8 cellular contexts compared by ENCODE assay signal in genomic region chr7:158407581-158408331, GRCh38.
DNase-seq lines count a peak whose midpoint lies in the region; ATAC-seq and TF ChIP-seq lines count a peak whose summit lies in the region.

No MANE protein-coding gene starts in this region.

- H3K9me3 Mint-ChIP-seq in CD4-positive, alpha-beta T cell = no peaks in the 10 kb centered on the region
- H3K9me3 Mint-ChIP-seq in activated CD8-positive, alpha-beta memory T cell treated with anti-CD3 and anti-CD28 coated beads, Interleukin-2, amount 10 ng/mL, durations not matched to agents 7 days and 5 days (ENCODE audit: low read depth) = no peaks in the 10 kb centered on the region

- no peaks in the 10 kb centered on the region for H3K36me3 Mint-ChIP-seq in CD4-positive, alpha-beta T cell (ENCODE audit: low read depth)
- H3K36me3 Mint-ChIP-seq in activated CD8-positive, alpha-beta memory T cell treated with anti-CD3 and anti-CD28 coated beads, Interleukin-2, amount 10 ng/mL, durations not matched to agents 7 days and 5 days = no peaks in the 10 kb centered on the region

- no peaks in the 10 kb centered on the region for H3K27me3 ChIP-seq in kidney epithelial cell (ENCODE audit: control insufficient read depth, insufficient read depth, low read length)
- H3K27me3 ChIP-seq in CD4-positive, alpha-beta T cell (ENCODE audit: control insufficient read depth, insufficient read depth, low read length) = no peaks in the 10 kb centered on the region

- no peak overlapping the region for H3K27ac Mint-ChIP-seq in CD4-positive, alpha-beta T cell
- no peak overlapping the region for H3K27ac Mint-ChIP-seq in activated CD8-positive, alpha-beta memory T cell treated with anti-CD3 and anti-CD28 coated beads, Interleukin-2, amount 10 ng/mL, durations not matched to agents 7 days and 5 days

- CTCF ChIA-PET in CD4-positive, alpha-beta T cell (lab: Charles Lee) = no interaction called here
- CTCF ChIA-PET in activated CD8-positive, alpha-beta memory T cell treated with anti-CD3 and anti-CD28 coated beads, Interleukin-2, amount 10 ng/mL, durations not matched to agents 7 days and 5 days (lab: Charles Lee) = interaction anchor here (1.4 kb wide), 1 partner anchor 53 kb away, joined by 4 read pairs; no protein-coding TSS in a partner anchor

- POLR2A ChIA-PET in CD4-positive, alpha-beta T cell (lab: Charles Lee) = no interaction called here

- H3K4me3 ChIP-seq in kidney epithelial cell (ENCODE audit: low read depth, low read length) = no peak overlapping the region

- no peak overlapping the region for H3K4me3 Mint-ChIP-seq in CD4-positive, alpha-beta T cell
- H3K4me3 Mint-ChIP-seq in activated CD8-positive, alpha-beta memory T cell treated with anti-CD3 and anti-CD28 coated beads, Interleukin-2, amount 10 ng/mL, durations not matched to agents 7 days and 5 days = no peak overlapping the region

- peak; percentile 10 for DNase-seq in DMS 273 treated with DMSO at 0.1 percent for 48 hours (lab: John Stamatoyannopoulos, UW)
- peak; percentile 47 for DNase-seq in KBM-7
- DNase-seq in SW 1271 (lab: John Stamatoyannopoulos, UW) = peak; percentile 6 to 31
- DNase-seq in kidney epithelial cell (ENCODE audit: low read depth) = no peak
- DNase-seq in CD4-positive, alpha-beta T cell = no peak
- DNase-seq in activated CD8-positive, alpha-beta memory T cell treated with anti-CD3 and anti-CD28 coated beads, Interleukin-2, amount 10 ng/mL, durations not matched to agents 7 days and 5 days = no peak

- H3K27me3 Mint-ChIP-seq in CD4-positive, alpha-beta T cell = peaks cover 12% of the 10 kb centered on the region
- H3K27me3 Mint-ChIP-seq in activated CD8-positive, alpha-beta memory T cell treated with anti-CD3 and anti-CD28 coated beads, Interleukin-2, amount 10 ng/mL, durations not matched to agents 7 days and 5 days = no peaks in the 10 kb centered on the region

- no peaks in the 10 kb centered on the region for H3K9me3 ChIP-seq in CD4-positive, alpha-beta T cell (ENCODE audit: control insufficient read depth, low read length)

- intact Hi-C loops in CD4-positive, alpha-beta T cell (cut with DNase I, micrococcal nuclease) = no loop called here

- no peaks in the 10 kb centered on the region for H3K4me1 Mint-ChIP-seq in CD4-positive, alpha-beta T cell (ENCODE audit: low read depth)
- H3K4me1 Mint-ChIP-seq in activated CD8-positive, alpha-beta memory T cell treated with anti-CD3 and anti-CD28 coated beads, Interleukin-2, amount 10 ng/mL, durations not matched to agents 7 days and 5 days = no peaks in the 10 kb centered on the region

- peak; percentile 1 for TF ChIP-seq CTCF in kidney epithelial cell (IDR thresholded peaks at IDR 0.05; ENCODE audit: insufficient read depth, low read length, poor library complexity, severe bottlenecking)
- no peak for TF ChIP-seq CTCF in CD4-positive, alpha-beta T cell (IDR thresholded peaks at IDR 0.05)

- H3K27ac ChIP-seq in CD4-positive, alpha-beta T cell (ENCODE audit: low read depth, low read length) = no peak overlapping the region

- no peaks in the 10 kb centered on the region for H3K36me3 ChIP-seq in kidney epithelial cell (ENCODE audit: control insufficient read depth, insufficient read depth, low read length)

- ATAC-seq in GM18498 (IDR thresholded peaks at IDR 0.05; ENCODE audit: unreplicated experiment) = no peak
- no peak for ATAC-seq in CD4-positive, alpha-beta T cell (ENCODE audit: poor library complexity)
- ATAC-seq in activated CD8-positive, alpha-beta memory T cell treated with anti-CD3 and anti-CD28 coated beads, Interleukin-2, amount 10 ng/mL, durations not matched to agents 7 days and 5 days = no peak
- no peak for ATAC-seq in HG02759 (IDR thresholded peaks at IDR 0.05; ENCODE audit: unreplicated experiment)

- in situ Hi-C loops in KBM-7 (cut with MboI; ENCODE audit: low pct_unique_long_range_greater_than_20kb, low sequenced_read_pairs) = no loop called here

Comparison
In these comparisons a context has a peak if more than half of its experiments do, and no peak if none do; other contexts are left out.
1. DNase-seq: peak in DMS 273 treated with DMSO at 0.1 percent for 48 hours (single experiment), KBM-7 (single experiment) and SW 1271 (2 of 2); none in kidney epithelial cell (single experiment), CD4-positive, alpha-beta T cell (0 of 10) and activated CD8-positive, alpha-beta memory T cell treated with anti-CD3 and anti-CD28 coated beads, Interleukin-2, amount 10 ng/mL, durations not matched to agents 7 days and 5 days (single experiment).